In the genomic region with DNA sequence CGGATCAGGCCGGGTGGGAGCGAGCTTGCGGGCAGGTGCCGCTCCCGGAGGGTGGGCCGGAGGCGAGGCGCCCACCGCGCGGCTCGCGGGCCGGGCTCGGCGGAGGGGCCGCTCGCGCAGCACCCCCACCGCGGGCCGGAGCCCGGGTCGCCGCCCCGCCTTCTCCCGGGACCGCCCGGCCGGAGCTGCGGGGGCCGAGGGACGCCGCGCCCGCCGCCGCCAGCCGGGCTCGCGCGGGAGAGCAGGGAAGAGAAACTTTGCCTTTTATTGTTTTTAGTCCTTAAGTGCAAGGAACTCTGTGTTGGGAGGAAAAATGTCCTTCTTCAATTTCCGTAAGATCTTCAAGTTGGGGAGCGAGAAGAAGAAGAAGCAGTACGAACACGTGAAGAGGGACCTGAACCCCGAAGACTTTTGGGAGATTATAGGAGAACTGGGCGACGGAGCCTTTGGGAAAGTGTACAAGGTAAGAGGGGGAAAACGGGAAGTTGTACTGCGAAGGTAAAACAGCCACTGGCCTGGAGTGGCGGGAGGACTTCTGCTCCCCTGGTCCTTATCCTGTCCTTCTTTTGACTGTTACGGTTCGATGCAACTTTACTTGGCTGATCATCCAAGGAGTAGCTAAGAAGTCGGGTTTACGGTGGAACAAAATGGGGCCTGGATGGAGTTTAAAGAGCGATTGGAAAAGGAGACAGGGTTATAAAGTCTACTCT, we compare ENCODE assay signal across 1 cellular context.
TF ChIP-seq lines count a peak whose summit lies in the region.

No MANE protein-coding gene starts in this region.

TF ChIP-seq in GM23338, 12 proteins besides CTCF, POLR2A, EP300 and RAD21 (continued from another document):
- TF ChIP-seq, protein P1, sequence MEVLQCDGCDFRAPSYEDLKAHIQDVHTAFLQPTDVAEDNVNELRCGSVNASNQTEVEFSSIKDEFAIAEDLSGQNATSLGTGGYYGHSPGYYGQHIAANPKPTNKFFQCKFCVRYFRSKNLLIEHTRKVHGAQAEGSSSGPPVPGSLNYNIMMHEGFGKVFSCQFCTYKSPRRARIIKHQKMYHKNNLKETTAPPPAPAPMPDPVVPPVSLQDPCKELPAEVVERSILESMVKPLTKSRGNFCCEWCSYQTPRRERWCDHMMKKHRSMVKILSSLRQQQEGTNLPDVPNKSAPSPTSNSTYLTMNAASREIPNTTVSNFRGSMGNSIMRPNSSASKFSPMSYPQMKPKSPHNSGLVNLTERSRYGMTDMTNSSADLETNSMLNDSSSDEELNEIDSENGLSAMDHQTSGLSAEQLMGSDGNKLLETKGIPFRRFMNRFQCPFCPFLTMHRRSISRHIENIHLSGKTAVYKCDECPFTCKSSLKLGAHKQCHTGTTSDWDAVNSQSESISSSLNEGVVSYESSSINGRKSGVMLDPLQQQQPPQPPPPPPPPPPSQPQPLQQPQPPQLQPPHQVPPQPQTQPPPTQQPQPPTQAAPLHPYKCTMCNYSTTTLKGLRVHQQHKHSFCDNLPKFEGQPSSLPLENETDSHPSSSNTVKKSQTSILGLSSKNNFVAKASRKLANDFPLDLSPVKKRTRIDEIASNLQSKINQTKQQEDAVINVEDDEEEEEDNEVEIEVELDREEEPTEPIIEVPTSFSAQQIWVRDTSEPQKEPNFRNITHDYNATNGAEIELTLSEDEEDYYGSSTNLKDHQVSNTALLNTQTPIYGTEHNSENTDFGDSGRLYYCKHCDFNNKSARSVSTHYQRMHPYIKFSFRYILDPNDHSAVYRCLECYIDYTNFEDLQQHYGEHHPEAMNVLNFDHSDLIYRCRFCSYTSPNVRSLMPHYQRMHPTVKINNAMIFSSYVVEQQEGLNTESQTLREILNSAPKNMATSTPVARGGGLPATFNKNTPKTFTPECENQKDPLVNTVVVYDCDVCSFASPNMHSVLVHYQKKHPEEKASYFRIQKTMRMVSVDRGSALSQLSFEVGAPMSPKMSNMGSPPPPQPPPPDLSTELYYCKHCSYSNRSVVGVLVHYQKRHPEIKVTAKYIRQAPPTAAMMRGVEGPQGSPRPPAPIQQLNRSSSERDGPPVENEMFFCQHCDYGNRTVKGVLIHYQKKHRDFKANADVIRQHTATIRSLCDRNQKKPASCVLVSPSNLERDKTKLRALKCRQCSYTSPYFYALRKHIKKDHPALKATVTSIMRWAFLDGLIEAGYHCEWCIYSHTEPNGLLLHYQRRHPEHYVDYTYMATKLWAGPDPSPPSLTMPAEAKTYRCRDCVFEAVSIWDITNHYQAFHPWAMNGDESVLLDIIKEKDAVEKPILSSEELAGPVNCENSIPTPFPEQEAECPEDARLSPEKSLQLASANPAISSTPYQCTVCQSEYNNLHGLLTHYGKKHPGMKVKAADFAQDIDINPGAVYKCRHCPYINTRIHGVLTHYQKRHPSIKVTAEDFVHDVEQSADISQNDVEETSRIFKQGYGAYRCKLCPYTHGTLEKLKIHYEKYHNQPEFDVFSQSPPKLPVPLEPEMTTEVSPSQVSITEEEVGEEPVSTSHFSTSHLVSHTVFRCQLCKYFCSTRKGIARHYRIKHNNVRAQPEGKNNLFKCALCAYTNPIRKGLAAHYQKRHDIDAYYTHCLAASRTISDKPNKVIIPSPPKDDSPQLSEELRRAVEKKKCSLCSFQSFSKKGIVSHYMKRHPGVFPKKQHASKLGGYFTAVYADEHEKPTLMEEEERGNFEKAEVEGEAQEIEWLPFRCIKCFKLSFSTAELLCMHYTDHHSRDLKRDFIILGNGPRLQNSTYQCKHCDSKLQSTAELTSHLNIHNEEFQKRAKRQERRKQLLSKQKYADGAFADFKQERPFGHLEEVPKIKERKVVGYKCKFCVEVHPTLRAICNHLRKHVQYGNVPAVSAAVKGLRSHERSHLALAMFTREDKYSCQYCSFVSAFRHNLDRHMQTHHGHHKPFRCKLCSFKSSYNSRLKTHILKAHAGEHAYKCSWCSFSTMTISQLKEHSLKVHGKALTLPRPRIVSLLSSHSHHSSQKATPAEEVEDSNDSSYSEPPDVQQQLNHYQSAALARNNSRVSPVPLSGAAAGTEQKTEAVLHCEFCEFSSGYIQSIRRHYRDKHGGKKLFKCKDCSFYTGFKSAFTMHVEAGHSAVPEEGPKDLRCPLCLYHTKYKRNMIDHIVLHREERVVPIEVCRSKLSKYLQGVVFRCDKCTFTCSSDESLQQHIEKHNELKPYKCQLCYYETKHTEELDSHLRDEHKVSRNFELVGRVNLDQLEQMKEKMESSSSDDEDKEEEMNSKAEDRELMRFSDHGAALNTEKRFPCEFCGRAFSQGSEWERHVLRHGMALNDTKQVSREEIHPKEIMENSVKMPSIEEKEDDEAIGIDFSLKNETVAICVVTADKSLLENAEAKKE (CRISPR knock-in tag; IDR thresholded peaks at IDR 0.05) = no peak
- TF ChIP-seq ZNF331 (CRISPR knock-in tag; IDR thresholded peaks at IDR 0.05; ENCODE audit: low read depth) (no peak), ZNF114 (CRISPR knock-in tag; IDR thresholded peaks at IDR 0.05) (no peak)
